Comparison of ENCODE assay signal across 14 cellular contexts in the genomic region with DNA sequence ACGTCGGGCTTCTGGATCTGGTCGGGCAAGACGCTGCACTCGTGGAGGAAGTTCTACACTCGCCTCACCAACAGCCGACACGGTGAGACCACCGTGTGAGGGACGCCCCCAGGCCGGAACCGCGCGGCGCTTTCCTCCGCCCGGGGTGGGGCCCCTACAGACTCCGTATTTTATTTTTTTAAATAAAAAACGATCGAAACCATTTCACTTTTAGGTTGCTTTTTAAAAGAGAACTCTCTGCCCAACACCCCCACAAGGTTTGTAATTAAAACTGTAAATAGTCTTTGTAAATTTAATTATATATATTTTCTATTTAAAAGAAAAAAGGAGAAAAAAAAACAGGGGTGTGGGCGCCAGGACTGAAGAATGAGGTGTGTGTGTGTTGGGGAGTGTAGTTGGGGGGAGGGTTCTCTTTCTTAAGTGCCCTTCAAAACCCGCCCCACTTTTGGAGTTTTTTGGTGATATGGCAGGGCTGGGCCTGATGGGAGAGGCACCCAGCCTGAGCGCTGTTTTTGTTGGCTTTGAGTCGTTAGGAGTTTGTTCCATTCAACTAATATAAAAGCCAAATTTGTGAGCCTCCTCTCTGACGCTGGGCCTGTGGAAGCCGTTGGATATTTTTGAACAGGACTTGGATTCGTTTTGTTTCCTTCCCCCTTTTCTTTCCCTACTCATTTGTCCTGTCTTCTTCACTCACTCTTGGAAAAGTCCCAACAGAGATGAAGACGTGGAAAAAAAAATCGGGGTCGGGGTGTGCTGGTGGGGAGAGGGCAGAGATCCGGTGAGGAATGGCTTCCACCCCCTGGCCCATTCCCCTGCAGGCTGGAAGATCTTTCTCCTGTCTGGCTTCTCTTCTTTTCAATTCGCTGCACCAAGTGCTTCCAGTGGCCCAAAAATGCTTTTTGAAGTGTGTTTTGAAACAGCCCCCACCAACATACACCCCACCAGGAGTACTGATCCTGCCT. TPM values are rescaled to one million over a fixed set of nuclear protein-coding genes. Genes with fewer than 3 reads are reported as not detected.
DNase-seq lines count a peak whose midpoint lies in the region; ATAC-seq, FAIRE-seq and TF ChIP-seq lines count a peak whose summit lies in the region.
"Had no signal": no experiment of that assay in that cellular context is flagged by ENCODE, and none has a peak within 500 bp of the region (broad histone marks: within the 10 kb centered on the region; RNA-seq: fewer than 3 reads in every experiment).

No MANE protein-coding gene starts in this region.

- DNase-seq in MCF 10A (ENCODE audit: unreplicated experiment) (no peak), mammary epithelial cell (no peak), astrocyte of the hippocampus (ENCODE audit: low read depth, low spot score) (peak; percentile 47), mesendoderm (no peak), upper lobe of right lung (no peak), D721Med (ENCODE audit: insufficient read length, low spot score) (no peak)
- no peak for DNase-seq in NK-92 treated with Interleukin-12 subunit alpha and Interleukin-12 subunit beta, amount 100 ng/mL, for 24 hours (lab: John Stamatoyannopoulos, UW)
- no peak for DNase-seq in activated CD8-positive, alpha-beta memory T cell treated with anti-CD3 and anti-CD28 coated beads for 24 hours
- DNase-seq: activated T-cell treated with anti-CD3 and anti-CD28 coated beads, Interleukin-2, amount 50 U/mL, for 4 hours; CD4-positive, CD25-positive, alpha-beta regulatory T cell; GOT3; stimulated activated CD4-positive, alpha-beta T cell treated with anti-CD3 and anti-CD28 coated beads, Interleukin-4, amount 100 ng/mL, for 4 hours; T-helper 9 cell had no signal

- H3K4me2 ChIP-seq in mammary epithelial cell (ENCODE audit: insufficient read depth, low read depth, low read length) (no peak overlapping the region), mesendoderm (ENCODE audit: low read length) (peak overlapping the region; percentile 50)

- TF ChIP-seq CTCF in MCF 10A (IDR thresholded peaks at IDR 0.05; ENCODE audit: unreplicated experiment), result no peak
- TF ChIP-seq CTCF in mammary epithelial cell (conservative IDR thresholded peaks at IDR 0.05 in 1 of 2, IDR thresholded peaks at IDR 0.05 in 1 of 2; ENCODE audit: extremely low read depth in 1 of 2, insufficient read depth in 1 of 2, low read depth in 1 of 2, low read length in 2 of 2), result no peak
- TF ChIP-seq CTCF in upper lobe of right lung (IDR thresholded peaks at IDR 0.05), result no peak
- TF ChIP-seq CTCF in D721Med (IDR thresholded peaks at IDR 0.05; ENCODE audit: insufficient read depth, missing control alignments), result no peak

- no peaks in the 10 kb centered on the region for H3K79me2 ChIP-seq in mammary epithelial cell (ENCODE audit: insufficient read depth, low read length)
- H3K79me2 ChIP-seq in mesendoderm (ENCODE audit: control insufficient read depth, insufficient read depth, low read length), result no peaks in the 10 kb centered on the region

- H3K4me1 Mint-ChIP-seq in MCF 10A (ENCODE audit: insufficient read depth, unreplicated experiment), result peaks cover 21% of the 10 kb centered on the region

- peaks cover 23% of the 10 kb centered on the region for H3K36me3 Mint-ChIP-seq in MCF 10A (ENCODE audit: insufficient read depth, unreplicated experiment)
- H3K36me3 Mint-ChIP-seq: CD4-positive, CD25-positive, alpha-beta regulatory T cell; IgD-negative memory B cell had no signal

- no peak overlapping the region for H3K9ac ChIP-seq in mammary epithelial cell (ENCODE audit: insufficient read depth, low read length)
- peak overlapping the region; percentile 83 for H3K9ac ChIP-seq in mesendoderm (ENCODE audit: low read length)

- H3K9me3 Mint-ChIP-seq in MCF 10A (ENCODE audit: unreplicated experiment), result no peaks in the 10 kb centered on the region
- H3K9me3 Mint-ChIP-seq: activated T-cell treated with anti-CD3 and anti-CD28 coated beads, Interleukin-2, amount 50 U/mL, for 4 hours; IgD-negative memory B cell had no signal

- no peak overlapping the region for H2BK15ac ChIP-seq in mesendoderm (replicated peaks; ENCODE audit: low read depth)

- H3K9me3 ChIP-seq in mammary epithelial cell (replicated peaks; ENCODE audit: insufficient read depth, low read length) (no peaks in the 10 kb centered on the region), upper lobe of right lung (no peaks in the 10 kb centered on the region)

- H3K27me3 Mint-ChIP-seq in MCF 10A (ENCODE audit: insufficient read depth, unreplicated experiment), result no peaks in the 10 kb centered on the region

- H3K56ac ChIP-seq in mesendoderm (ENCODE audit: low read length), result peak overlapping the region; percentile 78

- no peak overlapping the region for H2BK120ac ChIP-seq in mesendoderm (ENCODE audit: low read depth, low read length)

- whole genome bisulfite sequencing in mammary epithelial cell (ENCODE audit: low coverage, missing lambda C conversion rate), result 83% methylated on average over 18 of the region's 32 CpGs
- WGBS in mesendoderm (ENCODE audit: extremely low coverage, insufficient coverage, low lambda C conversion rate), result no CpG with 5 or more reads among the region's 32 CpGs

- POLR2A ChIA-PET in MCF 10A (lab: Yijun Ruan, JAX), result no interaction called here

- no peak overlapping the region for H3K4ac ChIP-seq in mesendoderm (ENCODE audit: low read depth, low read length)

- H3K27me3 ChIP-seq in mammary epithelial cell (ENCODE audit: insufficient read depth, low read length) (no peaks in the 10 kb centered on the region), mesendoderm (ENCODE audit: insufficient read depth, low read length, poor library complexity) (peaks cover 15% of the 10 kb centered on the region), upper lobe of right lung (peaks cover 7% of the 10 kb centered on the region)

- CTCF ChIA-PET in MCF 10A (lab: Yijun Ruan, JAX), result no interaction called here
- CTCF ChIA-PET in mammary epithelial cell (lab: Charles Lee; ENCODE audit: low non-redundant PET), result no interaction called here

- H3K18ac ChIP-seq in mesendoderm (ENCODE audit: low read length), result peak overlapping the region; percentile 24

- no peak overlapping the region for H4K8ac ChIP-seq in mesendoderm (ENCODE audit: low read depth, low read length)

- no peak overlapping the region for H4K5ac ChIP-seq in mesendoderm (ENCODE audit: low read length)

- ATAC-seq in upper lobe of right lung, result no peak
- ATAC-seq: activated T-cell treated with anti-CD3 and anti-CD28 coated beads, Interleukin-2, amount 50 U/mL, for 4 hours had no signal

- in situ Hi-C loops in mammary epithelial cell (cut with MboI; ENCODE audit: low sequenced_read_pairs in 2 of 2), result no loop called here

- no peak overlapping the region for H3K27ac ChIP-seq in mammary epithelial cell (ENCODE audit: insufficient read depth, low read depth, low read length)
- H3K27ac ChIP-seq in mesendoderm (ENCODE audit: low read depth, low read length), result no peak overlapping the region
- no peak overlapping the region for H3K27ac ChIP-seq in upper lobe of right lung

- H3K79me1 ChIP-seq in mesendoderm (ENCODE audit: low read length), result no peaks in the 10 kb centered on the region

- H3K4me1 ChIP-seq in mammary epithelial cell (ENCODE audit: insufficient read depth, low read length) (peaks cover 14% of the 10 kb centered on the region), mesendoderm (ENCODE audit: control insufficient read depth, low read depth, low read length) (peaks cover 18% of the 10 kb centered on the region), upper lobe of right lung (peaks cover 7% of the 10 kb centered on the region)

- BruUV-seq in MCF 10A (replicated peaks; lab: Mats Ljungman, UMichigan) (no TSS peak), mammary epithelial cell (replicated peaks; lab: Mats Ljungman, UMichigan) (no TSS peak)

- H3K36me3 ChIP-seq in mammary epithelial cell (ENCODE audit: insufficient read depth, low read length) (no peaks in the 10 kb centered on the region), mesendoderm (ENCODE audit: control insufficient read depth, insufficient read depth, low read length) (no peaks in the 10 kb centered on the region), upper lobe of right lung (no peaks in the 10 kb centered on the region)

- FAIRE-seq in D721Med (lab: Jason Lieb, UNC), result no peak

- intact Hi-C loops in MCF 10A (cut with micrococcal nuclease), result no loop called here
- intact Hi-C loops in mammary epithelial cell (cut with micrococcal nuclease), result no loop called here
- intact Hi-C loops in upper lobe of right lung (cut with DNase I), result no loop called here

- no peak overlapping the region for H3K23ac ChIP-seq in mesendoderm (ENCODE audit: low read length)

- H2AFZ ChIP-seq in mammary epithelial cell (ENCODE audit: low read depth, low read length), result no peak overlapping the region

- dilution Hi-C loops in mammary epithelial cell (cut with HindIII; ENCODE audit: low sequenced_read_pairs), result no loop called here

- no peak overlapping the region for H2BK5ac ChIP-seq in mesendoderm (ENCODE audit: low read length)

- peak overlapping the region; percentile 95 for H3K4me3 Mint-ChIP-seq in MCF 10A (ENCODE audit: unreplicated experiment)

- no peak overlapping the region for H2AK5ac ChIP-seq in mesendoderm (ENCODE audit: low read length)

- H4K20me1 ChIP-seq in mammary epithelial cell (ENCODE audit: insufficient read depth, low read length), result no peaks in the 10 kb centered on the region

- H3K4me3 ChIP-seq in mammary epithelial cell (replicated peaks in 1 of 3; ENCODE audit: insufficient read depth in 1 of 3, low read depth in 2 of 3, low read length in 3 of 3) (no peak overlapping the region), mesendoderm (ENCODE audit: low read length) (peak overlapping the region; percentile 22), upper lobe of right lung (peak overlapping the region; percentile 67)

- no peak overlapping the region for H3K27ac Mint-ChIP-seq in MCF 10A (ENCODE audit: low read depth, unreplicated experiment)
- H3K27ac Mint-ChIP-seq: CD4-positive, CD25-positive, alpha-beta regulatory T cell had no signal

RNA-seq across cellular contexts. Expression of a gene that starts 2.3 kb away (rescaled TPM):
- total RNA-seq in MCF 10A (2022), result 6.8 and 10.1 TPM in 2 replicates
- 1 to 10 TPM; 1.8 to 4.5 TPM for total RNA-seq in mammary epithelial cell
- polyA plus RNA-seq in mammary epithelial cell, result 4.5 TPM
- polyA minus RNA-seq in mammary epithelial cell, result 1.1 TPM
- 4.3 TPM for polyA plus RNA-seq in mesendoderm (2013, experiment 1 of 2)
- 4.5 TPM for polyA plus RNA-seq in mesendoderm (2013, experiment 2 of 2)
- 8.7 TPM for total RNA-seq in upper lobe of right lung
- total RNA-seq: CD4-positive, CD25-positive, alpha-beta regulatory T cell had no signal
- polyA plus RNA-seq: CD4-positive, CD25-positive, alpha-beta regulatory T cell; IgD-negative memory B cell had no signal

RNA-seq across cellular contexts. Expression of a gene that starts 56.4 kb away (rescaled TPM):
- total RNA-seq in MCF 10A (2022) (40.8 and 43.6 TPM in 2 replicates), mammary epithelial cell (10 to 100 TPM; 27.0 to 37.4 TPM), upper lobe of right lung (40.7 TPM)
- 10.5 TPM for polyA plus RNA-seq in mammary epithelial cell
- 12.7 TPM for polyA minus RNA-seq in mammary epithelial cell
- polyA plus RNA-seq in mesendoderm (2013, experiment 1 of 2), result 27.3 TPM
- polyA plus RNA-seq in mesendoderm (2013, experiment 2 of 2), result 27.6 TPM

Comparison
In these comparisons a context has a peak if more than half of its experiments do, and no peak if none do; other contexts are left out.
1. H3K4me3 ChIP-seq: peak in mesendoderm (single experiment) and upper lobe of right lung (single experiment); none in mammary epithelial cell (0 of 3).